21 cellular contexts compared by ENCODE assay signal in genomic region chr7:158723266-158723665, GRCh38. TPM values are rescaled to one million over a fixed set of nuclear protein-coding genes. Genes with fewer than 3 reads are reported as not detected.
A peak's percentile ranks its signal among the peaks of the same experiment; 100 is the strongest.
DNase-seq lines count a peak whose midpoint lies in the region; ATAC-seq, FAIRE-seq and TF ChIP-seq lines count a peak whose summit lies in the region.
"Had no signal": no experiment of that assay in that cellular context is flagged by ENCODE, and none has a peak within 500 bp of the region (broad histone marks: within the 10 kb centered on the region; RNA-seq: fewer than 3 reads in every experiment).

No MANE protein-coding gene starts in this region.

- H2AFZ ChIP-seq in K562 (ENCODE audit: low read depth, low read length), result 0 out of 2 replicates have a peak overlapping the region, but pooled peaks have one; percentile 0

- peak; percentile 24 for ATAC-seq in stimulated activated naive CD8-positive, alpha-beta T cell treated with anti-CD3 and anti-CD28 coated beads, Interleukin-15, amount 100 ng/mL, for 72 hours
- ATAC-seq in stimulated activated naive CD8-positive, alpha-beta T cell treated with anti-CD3 and anti-CD28 coated beads, Interleukin-15, Interleukin-2, amounts not matched to agents 100 U/mL and 50 U/mL, for 24 hours, result no peak
- ATAC-seq in K562 (peak; percentile 9; the same call in 1 of the 3 replicates), lung (ENCODE audit: insufficient read depth, low FRiP score) (no peak), HG02885 (IDR thresholded peaks at IDR 0.05; ENCODE audit: poor library complexity, unreplicated experiment) (no peak)
- ATAC-seq in effector memory CD8-positive, alpha-beta T cell (replicated peaks), result no peak

- in situ Hi-C loops in K562 (cut with MboI), result no loop called here

- peak overlapping the region in 1 of 2 experiments; percentile 62; a peak in 1 of 4 replicates for H3K9ac ChIP-seq in K562 (ENCODE audit: insufficient read depth in 1 of 2, low read depth in 2 of 2, low read length in 2 of 2)

- intact Hi-C loops in K562 (cut with micrococcal nuclease), result no loop called here

- H3K9me3 ChIP-seq in K562 (replicated peaks; ENCODE audit: control insufficient read depth, insufficient read depth, low read depth, low read length) (no peaks in the 10 kb centered on the region), lung (ENCODE audit: control insufficient read depth in 2 of 2, insufficient read depth in 1 of 2, low read length in 1 of 2) (no peaks in the 10 kb centered on the region)
- H3K9me3 ChIP-seq: BE2C had no signal

- CTCF ChIA-PET in K562 (lab: Yijun Ruan, JAX; ENCODE audit: low intra/inter-chr PET ratio), result no interaction called here

- no peak overlapping the region for H3K27ac Mint-ChIP-seq in stimulated activated naive CD8-positive, alpha-beta T cell treated with anti-CD3 and anti-CD28 coated beads, Interleukin-15, amount 100 ng/mL, for 72 hours
- H3K27ac Mint-ChIP-seq in effector memory CD8-positive, alpha-beta T cell, result no peak overlapping the region
- H3K27ac Mint-ChIP-seq: CD8-positive, alpha-beta memory T cell had no signal

- no peak for TF ChIP-seq RAD21 in K562 (CRISPR knock-in tag; conservative IDR thresholded peaks at IDR 0.05 in 1 of 2, IDR thresholded peaks at IDR 0.05 in 1 of 2)

- peaks cover 0 to 5% of the 10 kb centered on the region in 2 experiments; a peak in 1 of 5 replicates for H3K27me3 ChIP-seq in K562 (ENCODE audit: control insufficient read depth in 2 of 2, insufficient read depth in 2 of 2, low read length in 2 of 2)
- no peaks in the 10 kb centered on the region for H3K27me3 ChIP-seq in lung (ENCODE audit: control insufficient read depth, insufficient read depth)
- H3K27me3 ChIP-seq: BE2C had no signal

- no peaks in the 10 kb centered on the region for H3K4me1 Mint-ChIP-seq in stimulated activated naive CD8-positive, alpha-beta T cell treated with anti-CD3 and anti-CD28 coated beads, Interleukin-15, amount 100 ng/mL, for 72 hours
- H3K4me1 Mint-ChIP-seq in effector memory CD8-positive, alpha-beta T cell (ENCODE audit: low read depth in 2 of 2), result peaks cover 0 to 4% of the 10 kb centered on the region in 2 donors

- H3K4me3 ChIP-seq in K562 (no peak overlapping the region), lung (no peak overlapping the region)
- H3K4me3 ChIP-seq: SK-N-MC had no signal

- no peak overlapping the region for H3K4me2 ChIP-seq in K562 (ENCODE audit: insufficient read depth, low read length)

- H3K27me3 Mint-ChIP-seq in stimulated activated naive CD8-positive, alpha-beta T cell treated with anti-CD3 and anti-CD28 coated beads, Interleukin-15, amount 100 ng/mL, for 72 hours, result no peaks in the 10 kb centered on the region
- H3K27me3 Mint-ChIP-seq in effector memory CD8-positive, alpha-beta T cell, result peaks cover 7 to 8% of the 10 kb centered on the region in 2 donors

- H3K36me3 ChIP-seq in K562 (ENCODE audit: control insufficient read depth, insufficient read depth, low read length) (no peaks in the 10 kb centered on the region), lung (ENCODE audit: control insufficient read depth in 2 of 2, insufficient read depth in 2 of 2, low read length in 2 of 2) (no peaks in the 10 kb centered on the region)
- H3K36me3 ChIP-seq: BE2C had no signal

- no peaks in the 10 kb centered on the region for H3K9me1 ChIP-seq in K562 (ENCODE audit: control insufficient read depth, insufficient read depth, low read length)

- TF ChIP-seq EP300 in K562 (IDR thresholded peaks at IDR 0.05; ENCODE audit: low read length), result no peak

- peaks cover 4 to 5% of the 10 kb centered on the region in 2 experiments; a peak in 4 of 5 replicates for H3K4me1 ChIP-seq in K562 (replicated peaks in 1 of 2; ENCODE audit: control insufficient read depth in 2 of 2, insufficient read depth in 2 of 2, low read length in 2 of 2)
- no peaks in the 10 kb centered on the region for H3K4me1 ChIP-seq in lung (ENCODE audit: control insufficient read depth in 2 of 2, insufficient read depth in 2 of 2, low read length in 2 of 2)
- H3K4me1 ChIP-seq: BE2C had no signal

- no peaks in the 10 kb centered on the region for H3K36me3 Mint-ChIP-seq in effector memory CD8-positive, alpha-beta T cell (ENCODE audit: insufficient read depth)
- H3K36me3 Mint-ChIP-seq: CD14-positive monocyte; CD8-positive, alpha-beta memory T cell had no signal

- H3K27ac ChIP-seq in K562 (ENCODE audit: extremely low read depth, low read depth, low read length) (no peak overlapping the region), lung (ENCODE audit: low read depth in 1 of 2, low read length in 1 of 2) (no peak overlapping the region)
- H3K27ac ChIP-seq: SK-N-MC had no signal

- WGBS in K562 (ENCODE audit: insufficient coverage, low coverage, missing lambda C conversion rate), result 71% methylated on average over 12 of the region's 13 CpGs
- WGBS in lung, 2 donors, result 92% methylated on average over 13 of the region's 13 CpGs

- no peak overlapping the region for H3K4me3 Mint-ChIP-seq in stimulated activated naive CD8-positive, alpha-beta T cell treated with anti-CD3 and anti-CD28 coated beads, Interleukin-15, amount 100 ng/mL, for 72 hours
- no peak overlapping the region for H3K4me3 Mint-ChIP-seq in effector memory CD8-positive, alpha-beta T cell
- H3K4me3 Mint-ChIP-seq: CD14-positive monocyte; CD8-positive, alpha-beta memory T cell had no signal

- no peak for FAIRE-seq in K562 (lab: Jason Lieb, UNC)
- FAIRE-seq: GM18507 had no signal

- POLR2A ChIA-PET in K562 (lab: Yijun Ruan, JAX), result interaction anchor here (1.2 kb wide), 1 partner anchor 9 kb away, joined by 3 read pairs; no protein-coding TSS in a partner anchor

- TF ChIP-seq CTCF in K562 (IDR thresholded peaks at IDR 0.05 in 2 of 3, conservative IDR thresholded peaks at IDR 0.05 in 1 of 3; ENCODE audit: insufficient read depth in 2 of 3, low read depth in 1 of 3, low read length in 3 of 3), result no peak
- TF ChIP-seq CTCF in lung (IDR thresholded peaks at IDR 0.05; ENCODE audit: control extremely low read depth, extremely low read depth), result no peak

- H3K9me3 Mint-ChIP-seq in stimulated activated naive CD8-positive, alpha-beta T cell treated with anti-CD3 and anti-CD28 coated beads, Interleukin-15, amount 100 ng/mL, for 72 hours, result no peaks in the 10 kb centered on the region
- peaks cover 0 to 2% of the 10 kb centered on the region in 2 donors for H3K9me3 Mint-ChIP-seq in effector memory CD8-positive, alpha-beta T cell

- no peaks in the 10 kb centered on the region for H3K79me2 ChIP-seq in K562 (ENCODE audit: control insufficient read depth, insufficient read depth, low read length)

- BruUV-seq in K562 (replicated peaks; lab: Mats Ljungman, UMichigan), result no TSS peak

- no peak for TF ChIP-seq POLR2A in K562 (conservative IDR thresholded peaks at IDR 0.05)

- DNase-seq in stimulated activated naive CD8-positive, alpha-beta T cell treated with anti-CD3 and anti-CD28 coated beads, Interleukin-15, amount 100 ng/mL, for 72 hours, result no peak
- DNase-seq in stimulated activated naive CD8-positive, alpha-beta T cell treated with anti-CD3 and anti-CD28 coated beads, Interleukin-15, Interleukin-2, amounts not matched to agents 100 U/mL and 50 U/mL, for 24 hours, result no peak
- DNase-seq in K562 (ENCODE audit: extremely low read depth in 1 of 4, low spot score in 3 of 4) (no peak), lung (ENCODE audit: low spot score) (peak; percentile 23), DMS53 (lab: John Stamatoyannopoulos, UW) (no peak)
- DNase-seq in effector memory CD8-positive, alpha-beta T cell, result no peak
- DNase-seq: BE2C; CD8-positive, alpha-beta memory T cell; DMS153; H7; KG1; MM.1S; NCI-H1694; NCI-H2081; NCI-H2227 treated with DMSO at 0.1 percent for 48 hours; NCI-H526 treated with DMSO at 0.1 percent for 48 hours; SIG-M5 had no signal

- H4K20me1 ChIP-seq in K562 (replicated peaks; ENCODE audit: control insufficient read depth, insufficient read depth, low read length), result no peaks in the 10 kb centered on the region

TF ChIP-seq in K562, 482 proteins besides CTCF, POLR2A, EP300 and RAD21 (continues in another document):
- TF ChIP-seq ASH1L (IDR thresholded peaks at IDR 0.05; ENCODE audit: borderline replicate concordance, low read depth, partially characterized antibody), result no peak
- TF ChIP-seq ZNF436 (CRISPR knock-in tag; IDR thresholded peaks at IDR 0.05), result no peak
- no peak for TF ChIP-seq MTA2 (IDR thresholded peaks at IDR 0.05; ENCODE audit: low read depth)
- no peak for TF ChIP-seq MCM7 (IDR thresholded peaks at IDR 0.05)
- TF ChIP-seq ZNF696 (CRISPR knock-in tag; conservative IDR thresholded peaks at IDR 0.05), result no peak
- no peak for TF ChIP-seq KAT7 (CRISPR knock-in tag; IDR thresholded peaks at IDR 0.05; ENCODE audit: borderline replicate concordance)
- TF ChIP-seq PTTG1 (tag; IDR thresholded peaks at IDR 0.05; ENCODE audit: low read depth), result no peak
- TF ChIP-seq FOXA1 (IDR thresholded peaks at IDR 0.05; ENCODE audit: borderline replicate concordance), result no peak
- TF ChIP-seq GTF2A2 (tag; IDR thresholded peaks at IDR 0.05), result no peak

RNA-seq across cellular contexts. Expression of gene NCAPG2, which starts 18.7 kb away (rescaled TPM):
- 177 and 316 TPM in 2 replicates for total RNA-seq in K562 (2011; cell fraction: chromatin; rRNA removed; ENCODE audit: low replicate concordance)
- 101 and 122 TPM in 2 replicates for total RNA-seq in K562 (2011; cell fraction: nucleolus; rRNA removed)
- total RNA-seq in K562 (2011; cell fraction: nucleoplasm; rRNA removed), result 178 and 208 TPM in 2 replicates
- total RNA-seq in K562 (2014; rRNA removed) (47.2 and 50.6 TPM in 2 replicates), K562 (2014; rRNA removed; fragmentation: Illumina TruSeq; extraction: Trizol) (75.9 and 83.0 TPM in 2 replicates), K562 (2015; rRNA removed; fragmentation: Illumina TruSeq; extraction: Trizol) (65.1 and 70.1 TPM in 2 replicates), K562 (2021) (103 and 127 TPM in 2 replicates), lung (10 to 100 TPM in 1 of 2 donors, 1 to 10 TPM in 1; 9.3 to 13.5 TPM)
- polyA plus RNA-seq in K562 (2011; rRNA removed) (75.0 and 124 TPM in 2 replicates), K562 (2014; fragmentation: Illumina TruSeq; extraction: Trizol) (78.8 and 86.1 TPM in 2 replicates), K562 (2014; fragmentation: Nextera tagmentation; extraction: Ambion mirVana) (10 to 100 TPM; 21.5 to 97.7 TPM), K562 (2014; rRNA removed) (94.6 and 97.2 TPM in 2 replicates), lung (1 to 10 TPM; 2.1 to 4.4 TPM)
- 54.9 and 63.1 TPM in 2 replicates for polyA plus RNA-seq in K562 (2011; cell fraction: cytosol; rRNA removed)
- polyA plus RNA-seq in K562 (2011; cell fraction: nucleus; rRNA removed), result 114 and 154 TPM in 2 replicates
- polyA plus RNA-seq in K562 (2012), result 71.2 and 97.6 TPM in 2 replicates
- 201 and 283 TPM in 2 replicates for polyA minus RNA-seq in K562 (2011; rRNA and poly(A)+ RNA removed)
- polyA minus RNA-seq in K562 (2011; cell fraction: cytosol; rRNA and poly(A)+ RNA removed), result 50.1 and 65.9 TPM in 2 replicates
- polyA minus RNA-seq in K562 (2011; cell fraction: nucleus; rRNA and poly(A)+ RNA removed), result 111 and 112 TPM in 2 replicates

Comparison
In these comparisons a context has a peak if more than half of its experiments do, and no peak if none do; other contexts are left out.
1. ATAC-seq: peak in stimulated activated naive CD8-positive, alpha-beta T cell treated with anti-CD3 and anti-CD28 coated beads, Interleukin-15, amount 100 ng/mL, for 72 hours (single experiment) and K562 (single experiment); none in stimulated activated naive CD8-positive, alpha-beta T cell treated with anti-CD3 and anti-CD28 coated beads, Interleukin-15, Interleukin-2, amounts not matched to agents 100 U/mL and 50 U/mL, for 24 hours (single experiment), lung (single experiment), effector memory CD8-positive, alpha-beta T cell (single experiment) and HG02885 (single experiment).